In genomic region chrX:107673401-107673800, GRCh38 we compare ENCODE assay signal across 8 cellular contexts. TPM values are rescaled to one million over a fixed set of nuclear protein-coding genes. Genes with fewer than 3 reads are reported as not detected.
DNase-seq lines count a peak whose midpoint lies in the region; ATAC-seq and TF ChIP-seq lines count a peak whose summit lies in the region.

No MANE protein-coding gene starts in this region.

- peaks cover 2% of the 10 kb centered on the region for H3K27me3 ChIP-seq in DND-41 (ENCODE audit: insufficient read depth, low read length, poor library complexity)
- no peaks in the 10 kb centered on the region for H3K27me3 ChIP-seq in naive thymus-derived CD4-positive, alpha-beta T cell (ENCODE audit: control insufficient read depth in 2 of 2, insufficient read depth in 2 of 2, low read length in 2 of 2)

- no peak for ATAC-seq in DND-41 (ENCODE audit: insufficient read depth, low read depth)
- peak; percentile 1 for ATAC-seq in HG02943 (IDR thresholded peaks at IDR 0.05; ENCODE audit: low read depth, unreplicated experiment)
- ATAC-seq in naive thymus-derived CD4-positive, alpha-beta T cell = no peak
- no peak for ATAC-seq in GM18907 (IDR thresholded peaks at IDR 0.05; ENCODE audit: unreplicated experiment)

- H3K4me1 Mint-ChIP-seq in activated naive CD8-positive, alpha-beta T cell treated with anti-CD3 and anti-CD28 coated beads for 36 hours = peaks cover 38% of the 10 kb centered on the region
- peaks cover 17 to 76% (median 48%) of the 10 kb centered on the region in 7 donors for H3K4me1 Mint-ChIP-seq in naive thymus-derived CD4-positive, alpha-beta T cell
- H3K4me1 Mint-ChIP-seq in glutamatergic neuron (ENCODE audit: low read depth, unreplicated experiment) = peaks cover 14% of the 10 kb centered on the region

- H3K9me3 Mint-ChIP-seq in activated naive CD8-positive, alpha-beta T cell treated with anti-CD3 and anti-CD28 coated beads for 36 hours = no peaks in the 10 kb centered on the region
- peaks cover 0 to 4% (median 0%) of the 10 kb centered on the region in 11 donors for H3K9me3 Mint-ChIP-seq in naive thymus-derived CD4-positive, alpha-beta T cell
- H3K9me3 Mint-ChIP-seq in glutamatergic neuron (ENCODE audit: unreplicated experiment) = no peaks in the 10 kb centered on the region

- H3K9me3 ChIP-seq in DND-41 (ENCODE audit: insufficient read depth, low read length, severe bottlenecking) = no peaks in the 10 kb centered on the region
- H3K9me3 ChIP-seq in naive thymus-derived CD4-positive, alpha-beta T cell (ENCODE audit: control insufficient read depth in 2 of 3, low read length in 3 of 3) = no peaks in the 10 kb centered on the region

- no peak for DNase-seq in DND-41
- DNase-seq in activated naive CD8-positive, alpha-beta T cell treated with anti-CD3 and anti-CD28 coated beads for 36 hours = no peak
- peak in 1 of 9 donors; percentile 22 for DNase-seq in naive thymus-derived CD4-positive, alpha-beta T cell
- DNase-seq in glutamatergic neuron = no peak
- DNase-seq in activated effector memory CD4-positive, alpha-beta T cell treated with Interleukin-2 at 50 U/mL for 16 hours = no peak
- DNase-seq in DMS153 treated with DMSO at 0.1 percent for 48 hours (lab: John Stamatoyannopoulos, UW; ENCODE audit: unreplicated experiment) = no peak

- H3K27me3 Mint-ChIP-seq in activated naive CD8-positive, alpha-beta T cell treated with anti-CD3 and anti-CD28 coated beads for 36 hours = no peaks in the 10 kb centered on the region
- H3K27me3 Mint-ChIP-seq in naive thymus-derived CD4-positive, alpha-beta T cell = no peaks in the 10 kb centered on the region
- H3K27me3 Mint-ChIP-seq in glutamatergic neuron (ENCODE audit: unreplicated experiment) = peaks cover 8% of the 10 kb centered on the region

- intact Hi-C loops in naive thymus-derived CD4-positive, alpha-beta T cell (cut with micrococcal nuclease) = loop anchor here (1.0 to 5.0 kb wide), 7 partner anchors 14 to 219 kb away; partner anchors contain the start of genes NCBP2L (in 2 of the 2) and PRPS1 (in 1 of the 2)

- CTCF ChIA-PET in naive thymus-derived CD4-positive, alpha-beta T cell (lab: Charles Lee) = interaction anchor here (0.6 to 7.7 kb wide), 14 partner anchors 8 to 553 kb away, joined by 3 to 264 read pairs (median 4); partner anchors contain the start of genes NCBP2L and TSC22D3

- peak overlapping the region; percentile 36 for H3K4me2 ChIP-seq in DND-41 (ENCODE audit: insufficient read depth, low read length)

- POLR2A ChIA-PET in naive thymus-derived CD4-positive, alpha-beta T cell (lab: Charles Lee) = interaction anchor here (0.9 to 35.3 kb wide), 14 partner anchors 10 to 153 kb away, joined by 3 to 1138 read pairs (median 6); partner anchors contain the start of genes MID2, NCBP2L, PRPS1 and TSC22D3

- peaks cover 27% of the 10 kb centered on the region for H3K4me1 ChIP-seq in DND-41 (ENCODE audit: insufficient read depth, low read length)
- H3K4me1 ChIP-seq in naive thymus-derived CD4-positive, alpha-beta T cell (ENCODE audit: control insufficient read depth in 2 of 2, insufficient read depth in 2 of 2, low read length in 2 of 2) = peaks cover 39 to 40% of the 10 kb centered on the region in 2 donors

- H3K4me3 Mint-ChIP-seq in activated naive CD8-positive, alpha-beta T cell treated with anti-CD3 and anti-CD28 coated beads for 36 hours = peak overlapping the region; percentile 55
- peak overlapping the region; percentile 65 to 90 (median 84) for H3K4me3 Mint-ChIP-seq in naive thymus-derived CD4-positive, alpha-beta T cell
- no peak overlapping the region for H3K4me3 Mint-ChIP-seq in glutamatergic neuron (ENCODE audit: unreplicated experiment)

- no peaks in the 10 kb centered on the region for H3K79me2 ChIP-seq in DND-41 (ENCODE audit: insufficient read depth, low read length)

- peaks cover 4% of the 10 kb centered on the region for H3K36me3 Mint-ChIP-seq in activated naive CD8-positive, alpha-beta T cell treated with anti-CD3 and anti-CD28 coated beads for 36 hours
- peaks cover 0 to 6% (median 0%) of the 10 kb centered on the region in 5 donors for H3K36me3 Mint-ChIP-seq in naive thymus-derived CD4-positive, alpha-beta T cell
- no peaks in the 10 kb centered on the region for H3K36me3 Mint-ChIP-seq in glutamatergic neuron (ENCODE audit: unreplicated experiment)

- H3K36me3 ChIP-seq in DND-41 (ENCODE audit: insufficient read depth, low read length) = no peaks in the 10 kb centered on the region
- H3K36me3 ChIP-seq in naive thymus-derived CD4-positive, alpha-beta T cell (ENCODE audit: control insufficient read depth in 2 of 3, insufficient read depth in 3 of 3, low read length in 3 of 3) = no peaks in the 10 kb centered on the region

- H3K27ac ChIP-seq in DND-41 (ENCODE audit: low read length) = peak overlapping the region; percentile 65
- peak overlapping the region; percentile 99 for H3K27ac ChIP-seq in naive thymus-derived CD4-positive, alpha-beta T cell (ENCODE audit: low read depth, low read length)

- H2AFZ ChIP-seq in DND-41 (ENCODE audit: low read depth, low read length) = no peak overlapping the region

- peak overlapping the region; percentile 85 for H3K27ac Mint-ChIP-seq in activated naive CD8-positive, alpha-beta T cell treated with anti-CD3 and anti-CD28 coated beads for 36 hours
- H3K27ac Mint-ChIP-seq in naive thymus-derived CD4-positive, alpha-beta T cell = peak overlapping the region; percentile 96 to 100 (median 98)
- no peak overlapping the region for H3K27ac Mint-ChIP-seq in glutamatergic neuron (ENCODE audit: unreplicated experiment)

- H3K4me3 ChIP-seq in DND-41 (ENCODE audit: low read depth in 1 of 2, low read length in 2 of 2) = no peak overlapping the region
- peak overlapping the region; percentile 58 for H3K4me3 ChIP-seq in naive thymus-derived CD4-positive, alpha-beta T cell (ENCODE audit: low read length)

- no peak for TF ChIP-seq CTCF in DND-41 (IDR thresholded peaks at IDR 0.05; ENCODE audit: borderline replicate concordance, extremely low read depth, low read length, poor library complexity, severe bottlenecking)
- TF ChIP-seq CTCF in glutamatergic neuron (IDR thresholded peaks at IDR 0.05; ENCODE audit: partially characterized antibody, unreplicated experiment) = no peak

- no peaks in the 10 kb centered on the region; the same call in 1 of the 2 replicates for H4K20me1 ChIP-seq in DND-41 (ENCODE audit: insufficient read depth, low read length)

- no peak overlapping the region for H3K9ac ChIP-seq in DND-41 (ENCODE audit: low read depth, low read length)

RNA-seq across cellular contexts. Expression of gene PRPS1, which starts 45.1 kb away (rescaled TPM):
- 100 to 1,000 TPM; 123 to 129 TPM for total RNA-seq in activated naive CD8-positive, alpha-beta T cell treated with anti-CD3 and anti-CD28 coated beads for 36 hours
- total RNA-seq in naive thymus-derived CD4-positive, alpha-beta T cell = 10 to 100 TPM; 59.2 to 71.8 (median 62.6) TPM
- polyA plus RNA-seq in naive thymus-derived CD4-positive, alpha-beta T cell = 10 to 100 TPM; 54.7 to 56.8 TPM
- 31.8 TPM for total RNA-seq in glutamatergic neuron (ENCODE audit: unreplicated experiment)
